ENCODE assay signal across 18 cellular contexts in genomic region chr19:18764591-18765051, GRCh38. TPM values are rescaled to one million over a fixed set of nuclear protein-coding genes. Genes with fewer than 3 reads are reported as not detected.
DNase-seq lines count a peak whose midpoint lies in the region; ATAC-seq and FAIRE-seq lines count a peak whose summit lies in the region.
"Had no signal": no experiment of that assay in that cellular context is flagged by ENCODE, and none has a peak within 500 bp of the region (broad histone marks: within the 10 kb centered on the region; RNA-seq: fewer than 3 reads in every experiment).

No MANE protein-coding gene starts in this region.

- peak overlapping the region; percentile 47 for H3K4me2 ChIP-seq in GM23248 (ENCODE audit: unreplicated experiment)

- peak overlapping the region; percentile 86 for H3K27ac ChIP-seq in GM23248
- H3K27ac ChIP-seq: neutrophil had no signal

- peak overlapping the region; percentile 47 for H3K27ac Mint-ChIP-seq in stimulated activated naive B cell treated with anti-CD40 and anti-IgM and Interleukin-4, amounts not matched to agents 10 μg/mL and 1 μg/mL and 100 μg/mL, for 72 hours
- H3K27ac Mint-ChIP-seq: activated naive CD8-positive, alpha-beta T cell treated with anti-CD3 and anti-CD28 coated beads, Interleukin-2, amount 50 U/mL, for 24 hours; CD8-positive, alpha-beta memory T cell had no signal

- H3K9me3 Mint-ChIP-seq in stimulated activated naive B cell treated with anti-CD40 and anti-IgM and Interleukin-4, amounts not matched to agents 10 μg/mL and 1 μg/mL and 100 μg/mL, for 72 hours = no peaks in the 10 kb centered on the region
- H3K9me3 Mint-ChIP-seq: activated naive CD8-positive, alpha-beta T cell treated with anti-CD3 and anti-CD28 coated beads, Interleukin-2, amount 50 U/mL, for 24 hours; CD8-positive, alpha-beta memory T cell; stimulated activated naive CD8-positive, alpha-beta T cell treated with anti-CD3 and anti-CD28 coated beads, Interleukin-15, amount 100 ng/mL, for 72 hours had no signal

- H3K36me3 Mint-ChIP-seq in stimulated activated naive B cell treated with anti-CD40 and anti-IgM and Interleukin-4, amounts not matched to agents 10 μg/mL and 1 μg/mL and 100 μg/mL, for 72 hours = peaks cover 5 to 6% of the 10 kb centered on the region in 2 donors
- H3K36me3 Mint-ChIP-seq: CD8-positive, alpha-beta memory T cell had no signal

- H3K79me2 ChIP-seq in GM23248 (ENCODE audit: insufficient read depth) = no peaks in the 10 kb centered on the region

- in situ Hi-C loops in GM23248 (cut with MboI) = no loop called here

- peaks cover 20% of the 10 kb centered on the region; the same call in 1 of the 2 replicates for H3F3A ChIP-seq in GM23248 (ENCODE audit: insufficient read depth)

- no peaks in the 10 kb centered on the region for H3K27me3 Mint-ChIP-seq in stimulated activated naive B cell treated with anti-CD40 and anti-IgM and Interleukin-4, amounts not matched to agents 10 μg/mL and 1 μg/mL and 100 μg/mL, for 72 hours
- H3K27me3 Mint-ChIP-seq: activated naive CD8-positive, alpha-beta T cell treated with anti-CD3 and anti-CD28 coated beads, Interleukin-2, amount 50 U/mL, for 24 hours; CD8-positive, alpha-beta memory T cell; stimulated activated naive CD8-positive, alpha-beta T cell treated with anti-CD3 and anti-CD28 coated beads, Interleukin-15, amount 100 ng/mL, for 72 hours had no signal

- no peak overlapping the region for H2AFZ ChIP-seq in GM23248

- H3K9me3 ChIP-seq in GM23248 (ENCODE audit: low read depth) = no peaks in the 10 kb centered on the region
- H3K9me3 ChIP-seq: neutrophil had no signal

- 0 out of 2 replicates have a peak overlapping the region, but pooled peaks have one; percentile 39 for H3K4me3 ChIP-seq in GM23248

- no peak for ATAC-seq in stimulated activated naive B cell treated with anti-CD40 and anti-IgM and Interleukin-4, amounts not matched to agents 10 μg/mL and 1 μg/mL and 100 μg/mL, for 72 hours (replicated peaks)
- ATAC-seq in HG02798 (IDR thresholded peaks at IDR 0.05; ENCODE audit: poor library complexity, unreplicated experiment) = no peak
- ATAC-seq: activated naive CD8-positive, alpha-beta T cell treated with anti-CD3 and anti-CD28 coated beads, Interleukin-2, amount 50 U/mL, for 24 hours; stimulated activated naive CD8-positive, alpha-beta T cell treated with anti-CD3 and anti-CD28 coated beads, Interleukin-15, amount 100 ng/mL, for 72 hours had no signal

- H3K9ac ChIP-seq in GM23248 = peak overlapping the region; percentile 52

- H3K36me3 ChIP-seq in GM23248 (ENCODE audit: low read depth) = no peaks in the 10 kb centered on the region
- H3K36me3 ChIP-seq: neutrophil had no signal

- peak; percentile 83 for DNase-seq in GM23248
- peak; percentile 57 for DNase-seq in RCC 7860 (ENCODE audit: low spot score)
- peak; percentile 83 for DNase-seq in glomerular visceral epithelial cell (ENCODE audit: extremely low spot score)
- DNase-seq in stimulated activated naive B cell treated with anti-CD40 and anti-IgM and Interleukin-4, amounts not matched to agents 10 μg/mL and 1 μg/mL and 100 μg/mL, for 72 hours = no peak
- no peak for DNase-seq in activated gamma-delta T cell treated with Interleukin-2 at 50 U/mL for 16 hours
- DNase-seq in activated CD4-positive, alpha-beta T cell treated with anti-CD3 and anti-CD28 coated beads for 48 hours = no peak
- DNase-seq: activated CD4-positive, alpha-beta T cell treated with anti-CD3 and anti-CD28 coated beads, Interleukin-2, amount 50 U/mL, for 4 hours; activated naive CD8-positive, alpha-beta T cell treated with anti-CD3 and anti-CD28 coated beads, Interleukin-2, amount 50 U/mL, for 24 hours; activated T-cell treated with anti-CD3 and anti-CD28 coated beads, Interleukin-2, amount 50 U/mL, for 48 hours; CD8-positive, alpha-beta memory T cell; cerebellar nuclear complex; GDM1; NCI-H82; stimulated activated naive CD8-positive, alpha-beta T cell treated with anti-CD3 and anti-CD28 coated beads, Interleukin-15, amount 100 ng/mL, for 72 hours had no signal

- H3K4me3 Mint-ChIP-seq in stimulated activated naive B cell treated with anti-CD40 and anti-IgM and Interleukin-4, amounts not matched to agents 10 μg/mL and 1 μg/mL and 100 μg/mL, for 72 hours = no peak overlapping the region
- H3K4me3 Mint-ChIP-seq: activated naive CD8-positive, alpha-beta T cell treated with anti-CD3 and anti-CD28 coated beads, Interleukin-2, amount 50 U/mL, for 24 hours; CD8-positive, alpha-beta memory T cell; stimulated activated naive CD8-positive, alpha-beta T cell treated with anti-CD3 and anti-CD28 coated beads, Interleukin-15, amount 100 ng/mL, for 72 hours had no signal

- FAIRE-seq in RCC 7860 (lab: Jason Lieb, UNC) = no peak
- FAIRE-seq: endometrium, TTC549 had no signal

- 56 to 58% methylated on average over 4 of the region's 4 CpGs for WGBS in GM23248 (ENCODE audit: low coverage in 1 of 2, low lambda C conversion rate in 2 of 2, missing lambda C conversion rate in 2 of 2), 2 experiments

- H3K9me2 ChIP-seq in GM23248 (ENCODE audit: insufficient read depth) = no peaks in the 10 kb centered on the region

- no peaks in the 10 kb centered on the region for H3K27me3 ChIP-seq in GM23248 (replicated peaks; ENCODE audit: insufficient read depth)
- H3K27me3 ChIP-seq: neutrophil had no signal

- H3K4me1 Mint-ChIP-seq in stimulated activated naive B cell treated with anti-CD40 and anti-IgM and Interleukin-4, amounts not matched to agents 10 μg/mL and 1 μg/mL and 100 μg/mL, for 72 hours = peaks cover 0 to 5% of the 10 kb centered on the region in 2 donors
- H3K4me1 Mint-ChIP-seq: activated naive CD8-positive, alpha-beta T cell treated with anti-CD3 and anti-CD28 coated beads, Interleukin-2, amount 50 U/mL, for 24 hours; CD8-positive, alpha-beta memory T cell; stimulated activated naive CD8-positive, alpha-beta T cell treated with anti-CD3 and anti-CD28 coated beads, Interleukin-15, amount 100 ng/mL, for 72 hours had no signal

- H3K4me1 ChIP-seq in GM23248 (ENCODE audit: insufficient read depth) = peaks cover 21% of the 10 kb centered on the region

- H4K20me1 ChIP-seq in GM23248 (ENCODE audit: insufficient read depth) = no peaks in the 10 kb centered on the region

RNA-seq across cellular contexts. Expression of gene COMP, which starts 26.5 kb away (rescaled TPM):
- 93.8 and 96.6 TPM in 2 replicates for total RNA-seq in GM23248 (2014; rRNA removed; shearing (Covaris generic))
- polyA plus RNA-seq in GM23248 (2016; fragmentation: Nextera tagmentation; extraction: Ambion mirVana) = 252 and 257 TPM in 2 replicates
- total RNA-seq: CD8-positive, alpha-beta memory T cell had no signal
- polyA plus RNA-seq: CD8-positive, alpha-beta memory T cell had no signal

Comparison
In these comparisons a context has a peak if more than half of its experiments do, and no peak if none do; other contexts are left out.
1. DNase-seq: peak in GM23248 (single experiment), RCC 7860 (single experiment) and glomerular visceral epithelial cell (single experiment); none in stimulated activated naive B cell treated with anti-CD40 and anti-IgM and Interleukin-4, amounts not matched to agents 10 μg/mL and 1 μg/mL and 100 μg/mL, for 72 hours (single experiment), activated gamma-delta T cell treated with Interleukin-2 at 50 U/mL for 16 hours (single experiment) and activated CD4-positive, alpha-beta T cell treated with anti-CD3 and anti-CD28 coated beads for 48 hours (single experiment).